In the genomic region with DNA sequence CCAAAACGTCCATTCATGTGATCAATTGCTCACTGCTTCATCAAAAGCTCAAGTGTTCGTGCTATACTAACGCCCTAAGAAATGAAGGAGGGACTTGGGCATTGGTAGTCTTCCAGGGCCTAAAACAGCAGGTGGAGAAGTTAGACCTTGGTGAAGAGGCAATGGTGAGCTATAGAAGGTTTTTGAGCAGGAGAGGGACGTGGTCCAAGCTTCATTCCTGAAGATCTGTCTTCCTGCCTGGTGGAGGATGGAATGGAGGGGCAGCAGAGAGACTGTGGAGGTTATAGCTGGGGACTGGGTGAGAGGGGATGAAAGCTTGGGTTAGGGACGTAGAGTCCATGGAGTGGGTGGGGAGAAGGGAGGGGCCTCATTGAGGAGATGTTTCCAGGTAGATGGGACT, we compare ENCODE assay signal across 22 cellular contexts.
"Had no signal": no experiment of that assay in that cellular context is flagged by ENCODE, and none has a peak within 500 bp of the region (broad histone marks: within the 10 kb centered on the region; RNA-seq: fewer than 3 reads in every experiment).

No MANE protein-coding gene starts in this region.

- H3K4me1 Mint-ChIP-seq: immature natural killer cell; stimulated activated naive B cell treated with anti-CD40 and anti-IgM and Interleukin-4, amounts not matched to agents 10 μg/mL and 1 μg/mL and 100 μg/mL, for 72 hours had no signal

- H3K27ac Mint-ChIP-seq: immature natural killer cell; natural killer cell treated with Interleukin-12 subunit alpha and Interleukin-12 subunit beta and Interleukin-15 and Interleukin-18, amount 100 ng/mL, for 72 hours; stimulated activated naive B cell treated with anti-CD40 and anti-IgM and Interleukin-4, amounts not matched to agents 10 μg/mL and 1 μg/mL and 100 μg/mL, for 72 hours had no signal

- H3K36me3 Mint-ChIP-seq: natural killer cell treated with Interleukin-12 subunit alpha and Interleukin-12 subunit beta and Interleukin-15 and Interleukin-18, amount 100 ng/mL, for 72 hours; stimulated activated naive B cell treated with anti-CD40 and anti-IgM and Interleukin-4, amounts not matched to agents 10 μg/mL and 1 μg/mL and 100 μg/mL, for 72 hours had no signal

- DNase-seq: cortex of kidney; dorsolateral prefrontal cortex; effector CD8-positive, alpha-beta T cell; gastrocnemius medialis; immature natural killer cell; left cardiac atrium; left ventricle myocardium superior; mesenchymal stem cell; midbrain; occipital lobe; pancreas; retina; stimulated activated CD4-positive, alpha-beta T cell treated with anti-CD3 and anti-CD28 coated beads, Interleukin-2, amount 100 ng/mL, for 24 hours; stimulated activated CD4-positive, alpha-beta T cell treated with anti-CD3 and anti-CD28 coated beads, Interleukin-4, amount 100 ng/mL, for 4 hours; stimulated activated naive B cell treated with anti-CD40 and anti-IgM and Interleukin-4, amounts not matched to agents 10 μg/mL and 1 μg/mL and 100 μg/mL, for 72 hours; stomach; trophoblast cell had no signal

- H3K27ac ChIP-seq: dorsolateral prefrontal cortex, gastrocnemius medialis, pancreas, prostate gland, stomach had no signal

- H3K36me3 ChIP-seq: gastrocnemius medialis, pancreas, prostate gland, stomach had no signal

- H3K27me3 ChIP-seq: dorsolateral prefrontal cortex, gastrocnemius medialis, pancreas, stomach had no signal

- H3K4me1 ChIP-seq: gastrocnemius medialis, pancreas, prostate gland had no signal

- H3K9me3 ChIP-seq: gastrocnemius medialis, pancreas, prostate gland, stomach had no signal

- ATAC-seq: gastrocnemius medialis; left cardiac atrium; left ventricle myocardium superior; natural killer cell treated with Interleukin-12 subunit alpha and Interleukin-12 subunit beta and Interleukin-15 and Interleukin-18, amount 100 ng/mL, for 72 hours; sciatic nerve; stimulated activated naive B cell treated with anti-CD40 and anti-IgM and Interleukin-4, amounts not matched to agents 10 μg/mL and 1 μg/mL and 100 μg/mL, for 72 hours had no signal

- H3K4me3 ChIP-seq: dorsolateral prefrontal cortex, gastrocnemius medialis, lung, pancreas, prostate gland, skin epidermis, stomach had no signal

- H3K4me3 Mint-ChIP-seq: immature natural killer cell; natural killer cell treated with Interleukin-12 subunit alpha and Interleukin-12 subunit beta and Interleukin-15 and Interleukin-18, amount 100 ng/mL, for 72 hours; stimulated activated naive B cell treated with anti-CD40 and anti-IgM and Interleukin-4, amounts not matched to agents 10 μg/mL and 1 μg/mL and 100 μg/mL, for 72 hours had no signal

- H3K9me3 Mint-ChIP-seq: natural killer cell treated with Interleukin-12 subunit alpha and Interleukin-12 subunit beta and Interleukin-15 and Interleukin-18, amount 100 ng/mL, for 72 hours; stimulated activated naive B cell treated with anti-CD40 and anti-IgM and Interleukin-4, amounts not matched to agents 10 μg/mL and 1 μg/mL and 100 μg/mL, for 72 hours had no signal
